ENCODE assay signal across 18 cellular contexts in genomic region chr13:40152904-40153303, GRCh38.
"Had no signal": no experiment of that assay in that cellular context is flagged by ENCODE, and none has a peak within 500 bp of the region (broad histone marks: within the 10 kb centered on the region; RNA-seq: fewer than 3 reads in every experiment).

No MANE protein-coding gene starts in this region.

- ATAC-seq: gastroesophageal sphincter, mucosa of descending colon had no signal

- H3K4me3 ChIP-seq: coronary artery, dorsolateral prefrontal cortex, esophagus muscularis mucosa, gastroesophageal sphincter, heart right ventricle, left ventricle myocardium inferior, lower lobe of right lung, mucosa of descending colon had no signal

- DNase-seq: dorsolateral prefrontal cortex; effector CD4-positive, alpha-beta T cell; effector memory CD4-positive, alpha-beta T cell; glutamatergic neuron; head of caudate nucleus; hippocampal formation; left ventricle myocardium inferior; lower lobe of right lung; mucosa of descending colon; naive B cell had no signal

- H3K27me3 ChIP-seq: dorsolateral prefrontal cortex, esophagus muscularis mucosa, foreskin keratinocyte, gastroesophageal sphincter, heart right ventricle had no signal

- FAIRE-seq: colon, frontal cortex, islet of Langerhans had no signal

- H3K9me3 ChIP-seq: esophagus muscularis mucosa, gastroesophageal sphincter, heart right ventricle, left ventricle myocardium inferior, lower lobe of right lung, mucosa of descending colon had no signal

- H3K36me3 ChIP-seq: esophagus muscularis mucosa, gastroesophageal sphincter, heart right ventricle, left ventricle myocardium inferior, lower lobe of right lung had no signal

- H3K27ac ChIP-seq: coronary artery, esophagus muscularis mucosa, foreskin keratinocyte, gastroesophageal sphincter, heart right ventricle, left ventricle myocardium inferior, lower lobe of right lung had no signal
